Comparison of ENCODE assay signal across 8 cellular contexts in genomic region chr6:73461537-73462350, GRCh38. TPM values are rescaled to one million over a fixed set of nuclear protein-coding genes. Genes with fewer than 3 reads are reported as not detected.
DNase-seq lines count a peak whose midpoint lies in the region; ATAC-seq and TF ChIP-seq lines count a peak whose summit lies in the region.

Gene MTO1 (plus strand): TSS chr6:73461737. CDS start chr6:73461855, 118 bp downstream.

- no peak for TF ChIP-seq CTCF in IMR-90 (conservative IDR thresholded peaks at IDR 0.05; ENCODE audit: low read depth, low read length)
- TF ChIP-seq CTCF in PC-3 (conservative IDR thresholded peaks at IDR 0.05; ENCODE audit: low read depth, low read length) = no peak

- peak; percentile 82 for DNase-seq in DMS 273 treated with DMSO at 0.1 percent for 48 hours (lab: John Stamatoyannopoulos, UW)
- DNase-seq in IMR-90 = peak; percentile 90
- peak; percentile 84 for DNase-seq in PC-3
- peak; percentile 73 for DNase-seq in activated T-cell treated with anti-CD3 and anti-CD28 coated beads for 48 hours (ENCODE audit: low read depth)
- peak; percentile 48 for DNase-seq in epithelial cell of prostate (ENCODE audit: low read depth, low spot score)
- DNase-seq in stimulated activated CD8-positive, alpha-beta memory T cell treated with anti-CD3 and anti-CD28 coated beads, Interleukin-4, amount 100 ng/mL, for 48 hours = peak; percentile 86

- H3K4ac ChIP-seq in IMR-90 (ENCODE audit: low read depth, low read length) = peak within 1 kb of the TSS; percentile 96

- no peaks in the 10 kb centered on the region for H3K9me1 ChIP-seq in IMR-90 (ENCODE audit: insufficient read depth, low read length)

- H3K9me3 ChIP-seq in IMR-90 (ENCODE audit: control insufficient read depth, insufficient read depth, low read length) = no peaks in the 10 kb centered on the region
- H3K9me3 ChIP-seq in PC-3 (ENCODE audit: low read length) = no peaks in the 10 kb centered on the region
- H3K9me3 ChIP-seq in mucosa of rectum (ENCODE audit: control insufficient read depth in 2 of 2, low read length in 2 of 2) = no peaks in the 10 kb centered on the region

- H2AK9ac ChIP-seq in IMR-90 (replicated peaks; ENCODE audit: low read depth, low read length, poor library complexity) = peak within 1 kb of the TSS; percentile 98

- H4K20me1 ChIP-seq in IMR-90 (ENCODE audit: insufficient read depth, low read length) (no peaks in the 10 kb centered on the region; the same call in 1 of the 2 replicates), PC-3 (ENCODE audit: low read length) (no peaks in the 10 kb centered on the region)

- H3K27ac ChIP-seq in IMR-90 (ENCODE audit: insufficient read depth, low read length) (peak within 1 kb of the TSS; percentile 89), PC-3 (ENCODE audit: low read length) (peak within 1 kb of the TSS; percentile 82), epithelial cell of prostate (peak within 1 kb of the TSS; percentile 95), mucosa of rectum (ENCODE audit: low read depth in 2 of 2, low read length in 2 of 2) (peak within 1 kb of the TSS; percentile 92 to 97)

- H3K23ac ChIP-seq in IMR-90 (ENCODE audit: low read depth, low read length) = peak within 1 kb of the TSS; percentile 91

- H2BK15ac ChIP-seq in IMR-90 (ENCODE audit: low read depth, low read length) = peak within 1 kb of the TSS; percentile 24; the same call in 1 of the 3 replicates

- H3K36me3 ChIP-seq in IMR-90 (ENCODE audit: control insufficient read depth, insufficient read depth, low read length) (no peaks in the 10 kb centered on the region; the same call in none of the 2 replicates), PC-3 (ENCODE audit: low read depth, low read length) (no peaks in the 10 kb centered on the region; the same call in 1 of the 2 replicates), mucosa of rectum (ENCODE audit: control insufficient read depth in 2 of 2, insufficient read depth in 2 of 2, low read length in 2 of 2) (peaks cover 6 to 12% of the 10 kb centered on the region in 2 donors)

- H2BK120ac ChIP-seq in IMR-90 (ENCODE audit: low read depth, low read length) = peak within 1 kb of the TSS; percentile 82

- H3K27me3 ChIP-seq in IMR-90 (ENCODE audit: control insufficient read depth, insufficient read depth, low read length) (no peaks in the 10 kb centered on the region), PC-3 (ENCODE audit: low read length) (no peaks in the 10 kb centered on the region), mucosa of rectum (ENCODE audit: control insufficient read depth in 2 of 2, insufficient read depth in 2 of 2, low read length in 2 of 2) (no peaks in the 10 kb centered on the region)

- H3K79me2 ChIP-seq in PC-3 (ENCODE audit: low read length) = peaks cover 38% of the 10 kb centered on the region

- peak within 1 kb of the TSS; percentile 75 for H3K56ac ChIP-seq in IMR-90 (ENCODE audit: extremely low read depth, insufficient read depth, low read length)

- peak within 1 kb of the TSS; percentile 94 for H2BK5ac ChIP-seq in IMR-90 (ENCODE audit: low read depth, low read length, poor library complexity, severe bottlenecking)

- BruUV-seq in IMR-90 (replicated peaks; lab: Mats Ljungman, UMichigan) (TSS peak; percentile 87), PC-3 (replicated peaks; lab: Mats Ljungman, UMichigan) (TSS peak; percentile 88)

- dilution Hi-C loops in IMR-90 (cut with HindIII; ENCODE audit: low sequenced_read_pairs, unreplicated experiment) = no loop called here

- peak; percentile 57; the same call in 1 of the 2 replicates for TF ChIP-seq POLR2A in IMR-90 (IDR thresholded peaks at IDR 0.05; ENCODE audit: low read depth, low read length)

- ATAC-seq in GM21528 (IDR thresholded peaks at IDR 0.05; ENCODE audit: low FRiP score, unreplicated experiment) (peak; percentile 94), IMR-90 (ENCODE audit: low read depth) (peak; percentile 98), PC-3 (peak; percentile 97)

- CTCF ChIA-PET in IMR-90 (lab: Yijun Ruan, JAX) (interaction anchor here (0.7 to 1.2 kb wide), 3 partner anchors 10 to 191 kb away, joined by 3 to 7 read pairs (median 3); partner anchors contain the start of gene CGAS), PC-3 (lab: Charles Lee) (interaction anchor here (0.6 kb wide), 1 partner anchor 12 kb away, joined by 3 read pairs; no protein-coding TSS in a partner anchor)

- peak within 1 kb of the TSS; percentile 78 for H3K4me2 ChIP-seq in IMR-90 (ENCODE audit: low read depth, low read length)
- peak within 1 kb of the TSS; percentile 79 for H3K4me2 ChIP-seq in PC-3 (ENCODE audit: low read length)

- intact Hi-C loops in IMR-90 (cut with micrococcal nuclease) (no loop called here), PC-3 (cut with micrococcal nuclease) (no loop called here)

- H3K18ac ChIP-seq in IMR-90 (ENCODE audit: low read depth, low read length) = peak within 1 kb of the TSS; percentile 77; the same call in 1 of the 2 replicates

- peak within 1 kb of the TSS; percentile 95 for H4K5ac ChIP-seq in IMR-90 (ENCODE audit: low read depth, low read length)

- H3K79me1 ChIP-seq in IMR-90 (ENCODE audit: low read depth in 1 of 2, low read length in 2 of 2) = peaks cover 19 to 39% of the 10 kb centered on the region in 2 experiments

- H3F3A ChIP-seq in PC-3 (ENCODE audit: low read length, unreplicated experiment) = no peaks in the 10 kb centered on the region

- POLR2A ChIA-PET in IMR-90 (lab: Charles Lee; ENCODE audit: unreplicated experiment) = interaction anchor here (0.5 to 1.4 kb wide), 6 partner anchors 11 to 335 kb away, joined by 3 to 15 read pairs (median 4); no protein-coding TSS in a partner anchor
- POLR2A ChIA-PET in PC-3 (lab: Charles Lee; ENCODE audit: unreplicated experiment) = interaction anchor here (0.6 to 0.8 kb wide), 2 partner anchors 10 to 1415 kb away, joined by 4 to 6 read pairs; partner anchors contain the start of gene CGAS

- peak within 1 kb of the TSS; percentile 97 for H4K91ac ChIP-seq in IMR-90 (ENCODE audit: insufficient read depth, low read depth, low read length)

- peak within 1 kb of the TSS; percentile 74 for H2AK5ac ChIP-seq in IMR-90 (ENCODE audit: low read depth, low read length)

- H3K4me1 ChIP-seq in IMR-90 (ENCODE audit: control insufficient read depth, insufficient read depth, low read length) (peaks cover 2% of the 10 kb centered on the region; the same call in 1 of the 2 replicates), PC-3 (ENCODE audit: insufficient read depth, low read length) (no peaks in the 10 kb centered on the region), mucosa of rectum (ENCODE audit: control insufficient read depth in 2 of 2, insufficient read depth in 2 of 2, low read length in 2 of 2) (peaks cover 0 to 2% of the 10 kb centered on the region in 2 donors)

- H3K9ac ChIP-seq in IMR-90 (ENCODE audit: low read depth, low read length) = peak within 1 kb of the TSS; percentile 88
- peak within 1 kb of the TSS; percentile 93 for H3K9ac ChIP-seq in PC-3 (ENCODE audit: low read length)
- peak within 1 kb of the TSS; percentile 91 to 96 for H3K9ac ChIP-seq in mucosa of rectum (ENCODE audit: low read depth in 1 of 2, low read length in 2 of 2)

- peak within 1 kb of the TSS; percentile 100 for H2AFZ ChIP-seq in IMR-90 (replicated peaks; ENCODE audit: low read length, poor library complexity)
- H2AFZ ChIP-seq in PC-3 (ENCODE audit: low read length) = peak within 1 kb of the TSS; percentile 83

- WGBS in IMR-90 (ENCODE audit: extremely low coverage in 2 of 2, insufficient read length in 1 of 2), 2 experiments = 0% methylated on average over 31 of the region's 55 CpGs; no CpG with 5 or more reads in 1 of the 2 experiments

- in situ Hi-C loops in IMR-90 (cut with MboI; ENCODE audit: low sequenced_read_pairs) = no loop called here

- no peaks in the 10 kb centered on the region for H3K9me2 ChIP-seq in PC-3 (replicated peaks; ENCODE audit: low read length)

- TF ChIP-seq RAD21 in IMR-90 (IDR thresholded peaks at IDR 0.05; ENCODE audit: low read length) = no peak

- H3K14ac ChIP-seq in IMR-90 (replicated peaks; ENCODE audit: low read depth, low read length) = peak within 1 kb of the TSS; percentile 99

- H2BK20ac ChIP-seq in IMR-90 (ENCODE audit: low read depth, low read length) = peak within 1 kb of the TSS; percentile 2; the same call in 1 of the 2 replicates

- peak within 1 kb of the TSS; percentile 97 for H4K8ac ChIP-seq in IMR-90 (ENCODE audit: low read depth in 2 of 2, low read length in 2 of 2)

- H3K4me3 ChIP-seq in IMR-90 (ENCODE audit: insufficient read depth, low read depth, low read length) (peak within 1 kb of the TSS; percentile 89), PC-3 (ENCODE audit: low read length) (peak within 1 kb of the TSS; percentile 98), mucosa of rectum (ENCODE audit: low read length in 2 of 2) (peak within 1 kb of the TSS; percentile 99)

TF ChIP-seq in IMR-90, 13 proteins besides CTCF, POLR2A, EP300 and RAD21:
- TF ChIP-seq USF2 (IDR thresholded peaks at IDR 0.05; ENCODE audit: low read depth, low read length) = 0 out of 2 replicates have a peak, but pooled peaks have one; percentile 42
- TF ChIP-seq CHD1 (IDR thresholded peaks at IDR 0.05; ENCODE audit: low read depth, low read length) = no peak
- peak; percentile 97 for TF ChIP-seq CEBPB (IDR thresholded peaks at IDR 0.05; ENCODE audit: low read depth, low read length)
- TF ChIP-seq RFX5 (IDR thresholded peaks at IDR 0.05; ENCODE audit: low read depth, low read length) = no peak
- TF ChIP-seq BHLHE40 (IDR thresholded peaks at IDR 0.05; ENCODE audit: low read depth, low read length) = no peak
- peak; percentile 72; the same call in 1 of the 2 replicates for TF ChIP-seq MXI1 (IDR thresholded peaks at IDR 0.05; ENCODE audit: borderline replicate concordance, low read depth, low read length)
- no peak for TF ChIP-seq FOS (IDR thresholded peaks at IDR 0.05; ENCODE audit: low read depth, low read length)

RNA-seq across cellular contexts. Expression of gene MTO1, which starts in this region (rescaled TPM):
- total RNA-seq in IMR-90 (2012; rRNA removed) = 34.7 and 39.8 TPM in 2 replicates
- polyA plus RNA-seq in IMR-90 (2012; rRNA removed) = 12.7 and 15.0 TPM in 2 replicates
- polyA plus RNA-seq in IMR-90 (2012; cell fraction: cytosol; rRNA removed) = 4.3 and 6.3 TPM in 2 replicates
- 12.2 and 32.1 TPM in 2 replicates for polyA plus RNA-seq in IMR-90 (2012; cell fraction: nucleus; rRNA removed; ENCODE audit: low replicate concordance)
- total RNA-seq in PC-3 (2014; rRNA removed) = 13.8 and 19.5 TPM in 2 replicates

Comparison
In these comparisons a context has a peak if more than half of its experiments do, and no peak if none do; other contexts are left out.
1. Peak in every context shown above with its lines: DNase-seq, ATAC-seq, H3K4me3 ChIP-seq and H3K27ac ChIP-seq.